2 cellular contexts compared by ENCODE assay signal in the genomic region with DNA sequence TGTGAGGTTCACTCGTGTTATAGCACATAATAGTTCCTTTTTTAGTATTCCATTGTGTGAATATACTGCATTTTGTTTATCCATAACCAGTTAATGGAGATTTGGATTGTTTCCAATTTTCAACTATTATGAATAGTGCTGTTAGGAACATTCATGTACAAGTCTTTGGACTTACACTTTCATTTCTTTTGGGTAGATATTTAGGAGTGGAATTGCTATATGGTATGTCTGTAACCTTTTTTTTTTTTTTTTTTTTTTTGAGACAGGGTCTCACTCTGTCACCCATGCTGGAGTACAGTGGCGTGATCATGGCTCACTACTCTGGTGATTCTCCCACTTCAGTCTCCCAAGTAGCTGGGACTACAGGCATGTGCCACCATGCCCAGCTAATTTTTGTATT. TPM values are rescaled to one million over a fixed set of nuclear protein-coding genes. Genes with fewer than 3 reads are reported as not detected.
"Had no signal": no experiment of that assay in that cellular context is flagged by ENCODE, and none has a peak within 500 bp of the region (broad histone marks: within the 10 kb centered on the region; RNA-seq: fewer than 3 reads in every experiment).

No MANE protein-coding gene starts in this region.

RNA-seq across cellular contexts. Expression of a gene that starts 27.2 kb away (rescaled TPM):
- total RNA-seq: dermis microvascular lymphatic vessel endothelial cell, SJCRH30 had no signal
